1 cellular context compared by ENCODE assay signal in the genomic region with DNA sequence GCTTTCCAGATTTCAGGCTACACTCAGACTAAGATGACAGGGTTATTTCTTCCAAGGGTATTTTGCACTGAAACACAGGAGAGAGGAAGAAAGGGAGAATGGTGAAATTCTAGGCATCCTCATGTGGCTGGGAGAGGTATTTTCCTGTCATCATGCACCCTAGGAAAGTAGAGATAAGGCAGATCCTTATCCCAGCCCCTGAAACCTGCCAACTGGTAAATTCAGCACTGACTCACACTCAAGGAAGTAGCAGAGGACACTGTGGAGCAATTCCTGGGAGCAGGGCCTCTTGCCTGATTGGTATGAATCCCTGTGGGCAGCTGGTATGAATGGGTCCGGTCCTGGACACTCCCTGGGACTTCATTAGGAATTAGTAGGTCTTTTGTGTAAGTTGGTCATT.
TF ChIP-seq lines count a peak whose summit lies in the region.

No MANE protein-coding gene starts in this region.

TF ChIP-seq in HCT116, 20 proteins besides CTCF, POLR2A, EP300 and RAD21 (continued from another document):
- TF ChIP-seq SIN3A (IDR thresholded peaks at IDR 0.05; ENCODE audit: low read depth) = no peak
- no peak for TF ChIP-seq TCF7L2 (IDR thresholded peaks at IDR 0.05; ENCODE audit: borderline replicate concordance, extremely low read depth, insufficient read depth, insufficient read length)
